ENCODE assay signal across 8 cellular contexts in the genomic region with DNA sequence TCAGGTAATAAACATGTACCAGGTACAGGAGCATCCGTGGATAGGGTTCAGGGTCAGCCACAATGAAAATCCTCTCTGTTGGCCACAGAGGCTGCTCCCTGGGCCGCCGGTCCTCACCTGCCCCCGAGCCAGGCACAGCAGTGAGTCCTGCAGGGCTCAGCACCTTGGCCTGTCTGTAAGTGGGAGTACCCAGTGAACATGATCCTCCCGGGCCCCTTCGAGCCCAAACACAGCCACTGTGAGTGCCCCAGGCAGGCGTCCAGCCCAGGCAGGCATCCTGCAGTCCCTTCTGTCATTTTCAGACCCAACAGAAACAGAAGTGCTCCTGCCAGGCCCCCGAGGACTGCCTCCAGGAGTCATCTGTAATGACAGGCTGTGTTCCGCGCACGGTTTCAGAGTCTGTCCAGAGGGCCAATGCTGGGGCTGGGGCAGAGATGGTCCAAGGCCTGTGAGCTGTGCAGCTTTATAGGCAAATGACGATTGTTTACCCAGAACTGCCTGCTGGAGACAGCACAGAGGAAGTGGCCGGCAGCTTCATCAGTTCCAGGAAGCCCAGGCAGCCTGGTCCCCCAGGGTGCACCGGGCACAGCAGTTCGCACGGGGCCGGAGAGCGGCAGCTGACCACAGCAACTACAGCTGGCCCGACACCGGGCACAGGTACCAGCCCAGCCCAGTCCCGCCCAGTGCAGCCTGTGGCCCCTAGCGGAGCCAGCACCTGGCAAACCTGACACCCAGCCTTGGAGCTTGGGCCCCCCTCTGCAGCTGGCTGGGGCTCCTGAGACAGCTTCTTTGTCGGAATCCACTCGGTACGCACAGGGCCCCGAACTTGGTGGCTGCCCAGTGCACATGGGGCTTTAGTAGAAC. TPM values are rescaled to one million over a fixed set of nuclear protein-coding genes. Genes with fewer than 3 reads are reported as not detected.
DNase-seq lines count a peak whose midpoint lies in the region; ATAC-seq and TF ChIP-seq lines count a peak whose summit lies in the region.

No MANE protein-coding gene starts in this region.

- peak; percentile 83 for DNase-seq in BE2C
- peak in 6 of 7 donors; percentile 40 to 83 (median 52) for DNase-seq in adrenal gland
- DNase-seq in iris pigment epithelial cell (ENCODE audit: low read depth), result peak; percentile 84
- DNase-seq in stimulated activated naive CD8-positive, alpha-beta T cell treated with anti-CD3 and anti-CD28 coated beads, Interleukin-15, amount 100 ng/mL, for 72 hours, result peak in 1 of 2 donors; percentile 59
- DNase-seq in AG08396 (ENCODE audit: low spot score), result no peak
- no peak for DNase-seq in NCI-H524 treated with DMSO at 0.1 percent for 48 hours (lab: John Stamatoyannopoulos, UW)
- no peak for DNase-seq in NCI-H1092 (lab: John Stamatoyannopoulos, UW)

- ATAC-seq in stimulated activated naive CD8-positive, alpha-beta T cell treated with anti-CD3 and anti-CD28 coated beads, Interleukin-15, amount 100 ng/mL, for 72 hours, result peak; percentile 65

- H3K27me3 ChIP-seq in BE2C (no peaks in the 10 kb centered on the region), adrenal gland (no peaks in the 10 kb centered on the region)

- peak overlapping the region in 2 of 5 donors; percentile 78 to 80 for H3K27ac ChIP-seq in adrenal gland

- H3K9me3 ChIP-seq in BE2C (no peaks in the 10 kb centered on the region), adrenal gland (replicated peaks in 1 of 3) (no peaks in the 10 kb centered on the region)

- H3K4me3 Mint-ChIP-seq in stimulated activated naive CD8-positive, alpha-beta T cell treated with anti-CD3 and anti-CD28 coated beads, Interleukin-15, amount 100 ng/mL, for 72 hours, result peak overlapping the region; percentile 81 to 82

- TF ChIP-seq EP300 in Ishikawa (IDR thresholded peaks at IDR 0.05; ENCODE audit: borderline replicate concordance), result no peak

- no peak for TF ChIP-seq RAD21 in Ishikawa (IDR thresholded peaks at IDR 0.05; ENCODE audit: low read depth)

- H3K36me3 ChIP-seq in BE2C (peaks cover 56% of the 10 kb centered on the region), adrenal gland (replicated peaks in 1 of 2) (no peaks in the 10 kb centered on the region)

- TF ChIP-seq POLR2A in adrenal gland (IDR thresholded peaks at IDR 0.05), result no peak

- intact Hi-C loops in adrenal gland (cut with DNase I), result no loop called here

- peak overlapping the region; percentile 88 to 94 for H3K27ac Mint-ChIP-seq in stimulated activated naive CD8-positive, alpha-beta T cell treated with anti-CD3 and anti-CD28 coated beads, Interleukin-15, amount 100 ng/mL, for 72 hours

- H3K4me1 ChIP-seq in BE2C (peaks cover 57% of the 10 kb centered on the region), adrenal gland (replicated peaks in 1 of 2) (peaks cover 9 to 17% of the 10 kb centered on the region in 2 donors)

- TF ChIP-seq CTCF in BE2C (IDR thresholded peaks at IDR 0.05; ENCODE audit: low read depth, low read length) (no peak), adrenal gland (IDR thresholded peaks at IDR 0.05) (no peak)

- peaks cover 97% of the 10 kb centered on the region for H3K4me1 Mint-ChIP-seq in stimulated activated naive CD8-positive, alpha-beta T cell treated with anti-CD3 and anti-CD28 coated beads, Interleukin-15, amount 100 ng/mL, for 72 hours

- H3K4me3 ChIP-seq in BE2C (ENCODE audit: low read depth, low read length), result no peak overlapping the region
- H3K4me3 ChIP-seq in adrenal gland, result no peak overlapping the region

- H3K9me3 Mint-ChIP-seq in stimulated activated naive CD8-positive, alpha-beta T cell treated with anti-CD3 and anti-CD28 coated beads, Interleukin-15, amount 100 ng/mL, for 72 hours, result no peaks in the 10 kb centered on the region

- H3K27me3 Mint-ChIP-seq in stimulated activated naive CD8-positive, alpha-beta T cell treated with anti-CD3 and anti-CD28 coated beads, Interleukin-15, amount 100 ng/mL, for 72 hours, result no peaks in the 10 kb centered on the region

- 65 to 88% (median 73%) methylated on average over 8 to 26 of the region's 26 CpGs for WGBS in adrenal gland, 4 donors

TF ChIP-seq in Ishikawa, 13 proteins besides CTCF, POLR2A, EP300 and RAD21:
- no peak for TF ChIP-seq TEAD4 (IDR thresholded peaks at IDR 0.05)
- TF ChIP-seq TCF12 (IDR thresholded peaks at IDR 0.05; ENCODE audit: low read depth), result no peak
- TF ChIP-seq USF1 (IDR thresholded peaks at IDR 0.05), result no peak
- no peak for TF ChIP-seq EGR1 (IDR thresholded peaks at IDR 0.05)
- no peak for TF ChIP-seq NFIC (IDR thresholded peaks at IDR 0.05)
- TF ChIP-seq, protein P1, sequence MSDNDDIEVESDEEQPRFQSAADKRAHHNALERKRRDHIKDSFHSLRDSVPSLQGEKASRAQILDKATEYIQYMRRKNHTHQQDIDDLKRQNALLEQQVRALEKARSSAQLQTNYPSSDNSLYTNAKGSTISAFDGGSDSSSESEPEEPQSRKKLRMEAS (IDR thresholded peaks at IDR 0.05), result 0 out of 2 replicates have a peak, but pooled peaks have one; percentile 15
- TF ChIP-seq CREB1 (IDR thresholded peaks at IDR 0.05; ENCODE audit: low read depth), result no peak
- TF ChIP-seq ZBTB7A (IDR thresholded peaks at IDR 0.05; ENCODE audit: low read depth), result no peak
- TF ChIP-seq FOXM1 (IDR thresholded peaks at IDR 0.05; ENCODE audit: borderline replicate concordance, low read depth), result 0 out of 2 replicates have a peak, but pooled peaks have one; percentile 9
TF ChIP-seq in Ishikawa: peak in this region for 2.

RNA-seq across cellular contexts. Expression of gene SLC7A5, which starts 13.2 kb away (rescaled TPM):
- polyA plus RNA-seq in BE2C (2012; ENCODE audit: insufficient read depth, insufficient read length, low read depth), result 258 TPM
- total RNA-seq in adrenal gland, result 1 to 10 TPM in 7 of 8 donors, under 1 TPM in 1; 0.69 to 6.4 (median 2.4) TPM
- polyA plus RNA-seq in adrenal gland, result 1 to 10 TPM; 1.6 to 3.7 (median 1.8) TPM

Comparison
In these comparisons a context has a peak if more than half of its experiments do, and no peak if none do; other contexts are left out.
1. DNase-seq: peak in BE2C (single experiment), adrenal gland (6 of 7) and iris pigment epithelial cell (single experiment); none in AG08396 (single experiment), NCI-H524 treated with DMSO at 0.1 percent for 48 hours (single experiment) and NCI-H1092 (single experiment).